ENCODE assay signal across 1 cellular context in the genomic region with DNA sequence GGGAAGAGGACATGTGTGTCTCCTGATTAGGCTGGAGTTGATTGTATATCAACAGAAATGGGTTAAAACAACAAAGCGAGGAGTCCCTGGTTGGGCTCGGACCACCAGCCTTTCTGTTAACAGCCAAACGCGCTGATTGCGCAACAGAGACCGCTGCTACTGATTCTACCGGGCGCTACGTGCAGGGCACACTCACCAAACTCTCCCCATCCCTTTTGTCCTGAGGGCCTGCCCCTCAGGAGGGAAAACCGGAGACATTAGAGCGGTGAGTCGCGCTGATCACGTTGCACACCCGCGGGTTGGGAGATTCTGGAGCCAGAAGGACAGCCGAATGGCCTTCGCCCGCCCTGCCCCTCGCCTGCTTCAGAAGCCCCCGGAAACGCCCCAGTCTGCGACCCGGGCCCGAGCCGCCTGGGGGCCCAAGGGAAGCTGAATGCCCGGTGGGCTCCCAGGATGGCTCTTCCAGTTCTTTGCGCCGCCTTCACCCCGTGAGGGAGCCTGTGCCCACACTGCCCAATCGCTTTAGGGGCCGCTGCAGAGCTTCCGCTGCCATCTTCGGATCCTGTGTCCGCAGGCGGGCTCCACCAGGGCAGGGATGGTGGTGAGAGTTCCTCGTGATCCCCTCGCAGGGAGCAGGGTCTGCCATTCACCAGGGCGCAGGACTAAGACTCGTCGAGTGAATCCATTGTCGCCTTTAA.
TF ChIP-seq lines count a peak whose summit lies in the region.

No MANE protein-coding gene starts in this region.

TF ChIP-seq in K562, 482 proteins besides CTCF, POLR2A, EP300 and RAD21 (continued from another document):
- TF ChIP-seq, protein P1, sequence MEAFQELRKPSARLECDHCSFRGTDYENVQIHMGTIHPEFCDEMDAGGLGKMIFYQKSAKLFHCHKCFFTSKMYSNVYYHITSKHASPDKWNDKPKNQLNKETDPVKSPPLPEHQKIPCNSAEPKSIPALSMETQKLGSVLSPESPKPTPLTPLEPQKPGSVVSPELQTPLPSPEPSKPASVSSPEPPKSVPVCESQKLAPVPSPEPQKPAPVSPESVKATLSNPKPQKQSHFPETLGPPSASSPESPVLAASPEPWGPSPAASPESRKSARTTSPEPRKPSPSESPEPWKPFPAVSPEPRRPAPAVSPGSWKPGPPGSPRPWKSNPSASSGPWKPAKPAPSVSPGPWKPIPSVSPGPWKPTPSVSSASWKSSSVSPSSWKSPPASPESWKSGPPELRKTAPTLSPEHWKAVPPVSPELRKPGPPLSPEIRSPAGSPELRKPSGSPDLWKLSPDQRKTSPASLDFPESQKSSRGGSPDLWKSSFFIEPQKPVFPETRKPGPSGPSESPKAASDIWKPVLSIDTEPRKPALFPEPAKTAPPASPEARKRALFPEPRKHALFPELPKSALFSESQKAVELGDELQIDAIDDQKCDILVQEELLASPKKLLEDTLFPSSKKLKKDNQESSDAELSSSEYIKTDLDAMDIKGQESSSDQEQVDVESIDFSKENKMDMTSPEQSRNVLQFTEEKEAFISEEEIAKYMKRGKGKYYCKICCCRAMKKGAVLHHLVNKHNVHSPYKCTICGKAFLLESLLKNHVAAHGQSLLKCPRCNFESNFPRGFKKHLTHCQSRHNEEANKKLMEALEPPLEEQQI (IDR thresholded peaks at IDR 0.05), result no peak
- TF ChIP-seq, protein P2, sequence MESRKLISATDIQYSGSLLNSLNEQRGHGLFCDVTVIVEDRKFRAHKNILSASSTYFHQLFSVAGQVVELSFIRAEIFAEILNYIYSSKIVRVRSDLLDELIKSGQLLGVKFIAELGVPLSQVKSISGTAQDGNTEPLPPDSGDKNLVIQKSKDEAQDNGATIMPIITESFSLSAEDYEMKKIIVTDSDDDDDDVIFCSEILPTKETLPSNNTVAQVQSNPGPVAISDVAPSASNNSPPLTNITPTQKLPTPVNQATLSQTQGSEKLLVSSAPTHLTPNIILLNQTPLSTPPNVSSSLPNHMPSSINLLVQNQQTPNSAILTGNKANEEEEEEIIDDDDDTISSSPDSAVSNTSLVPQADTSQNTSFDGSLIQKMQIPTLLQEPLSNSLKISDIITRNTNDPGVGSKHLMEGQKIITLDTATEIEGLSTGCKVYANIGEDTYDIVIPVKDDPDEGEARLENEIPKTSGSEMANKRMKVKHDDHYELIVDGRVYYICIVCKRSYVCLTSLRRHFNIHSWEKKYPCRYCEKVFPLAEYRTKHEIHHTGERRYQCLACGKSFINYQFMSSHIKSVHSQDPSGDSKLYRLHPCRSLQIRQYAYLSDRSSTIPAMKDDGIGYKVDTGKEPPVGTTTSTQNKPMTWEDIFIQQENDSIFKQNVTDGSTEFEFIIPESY (CRISPR knock-in tag; IDR thresholded peaks at IDR 0.05), result no peak
- TF ChIP-seq ZNF444 (CRISPR knock-in tag; IDR thresholded peaks at IDR 0.05) (no peak), BACH1 (tag; IDR thresholded peaks at IDR 0.05) (no peak), CEBPB (tag; IDR thresholded peaks at IDR 0.05) (peak; percentile 95), RUNX1 (IDR thresholded peaks at IDR 0.05; ENCODE audit: low read depth) (no peak), ETV5 (CRISPR knock-in tag; IDR thresholded peaks at IDR 0.05; ENCODE audit: low read depth) (no peak), MIER1 (IDR thresholded peaks at IDR 0.05; ENCODE audit: low read depth) (no peak), CEBPG (CRISPR knock-in tag; IDR thresholded peaks at IDR 0.05) (peak; percentile 67), CEBPG (tag; conservative IDR thresholded peaks at IDR 0.05 in 1 of 2, IDR thresholded peaks at IDR 0.05 in 1 of 2) (peak; percentile 48 to 94), PYGO2 (tag; IDR thresholded peaks at IDR 0.05) (no peak)
